Comparison of ENCODE assay signal across 8 cellular contexts in genomic region chr17:980406-981291, GRCh38. TPM values are rescaled to one million over a fixed set of nuclear protein-coding genes. Genes with fewer than 3 reads are reported as not detected.
DNase-seq lines count a peak whose midpoint lies in the region; ATAC-seq and TF ChIP-seq lines count a peak whose summit lies in the region.

No MANE protein-coding gene starts in this region.

- H3K36me3 Mint-ChIP-seq in activated CD4-positive, alpha-beta T cell treated with anti-CD3 and anti-CD28 coated beads for 36 hours (ENCODE audit: low read depth), result no peaks in the 10 kb centered on the region

- H3K9me3 ChIP-seq in colonic mucosa, result no peaks in the 10 kb centered on the region

- peak overlapping the region; percentile 29 for H3K27ac Mint-ChIP-seq in activated CD4-positive, alpha-beta T cell treated with anti-CD3 and anti-CD28 coated beads for 36 hours

- H3K4me1 ChIP-seq in colonic mucosa, result no peaks in the 10 kb centered on the region

- H3K9ac ChIP-seq in colonic mucosa (ENCODE audit: low read depth in 2 of 2, low read length in 2 of 2), result peak overlapping the region; percentile 13 to 19

- POLR2A ChIA-PET in activated CD4-positive, alpha-beta T cell treated with anti-CD3 and anti-CD28 coated beads for 36 hours (lab: Charles Lee), result interaction anchor here (0.6 to 2.2 kb wide), 6 partner anchors 16 to 569 kb away, joined by 3 to 11 read pairs (median 4); partner anchors contain the start of genes GLOD4, MRM3 and TIMM22

- H3K27ac ChIP-seq in colonic mucosa, result peak overlapping the region; percentile 47

- H3K36me3 ChIP-seq in colonic mucosa, result no peaks in the 10 kb centered on the region

- peaks cover 18% of the 10 kb centered on the region for H3K27me3 ChIP-seq in colonic mucosa

- H3K4me3 ChIP-seq in colonic mucosa, result peak overlapping the region; percentile 46

- H3K4me1 Mint-ChIP-seq in activated CD4-positive, alpha-beta T cell treated with anti-CD3 and anti-CD28 coated beads for 36 hours, result peaks cover 15% of the 10 kb centered on the region

- peaks cover 21% of the 10 kb centered on the region for H3K27me3 Mint-ChIP-seq in activated CD4-positive, alpha-beta T cell treated with anti-CD3 and anti-CD28 coated beads for 36 hours

- peak overlapping the region; percentile 67 for H3K4me3 Mint-ChIP-seq in activated CD4-positive, alpha-beta T cell treated with anti-CD3 and anti-CD28 coated beads for 36 hours

- CTCF ChIA-PET in activated CD4-positive, alpha-beta T cell treated with anti-CD3 and anti-CD28 coated beads for 36 hours (lab: Charles Lee), result interaction anchor here (0.6 to 3.0 kb wide), 29 partner anchors 10 to 1234 kb away, joined by 3 to 48 read pairs (median 4); partner anchors contain the start of genes GLOD4, MRM3 and TIMM22

- H3K9me3 Mint-ChIP-seq in activated CD4-positive, alpha-beta T cell treated with anti-CD3 and anti-CD28 coated beads for 36 hours (ENCODE audit: low read depth), result no peaks in the 10 kb centered on the region

- peak; percentile 59 for TF ChIP-seq CTCF in colonic mucosa (IDR thresholded peaks at IDR 0.05)

- DNase-seq in COLO829 (ENCODE audit: low spot score) (peak; percentile 63), NCI-H446 treated with DMSO at 0.1 percent for 48 hours (lab: John Stamatoyannopoulos, UW) (peak; percentile 65), colonic mucosa (peak; percentile 82), left colon (peak; percentile 77)
- DNase-seq in activated CD4-positive, alpha-beta T cell treated with anti-CD3 and anti-CD28 coated beads for 36 hours, result peak; percentile 87
- peak; percentile 80 for DNase-seq in stimulated activated CD4-positive, alpha-beta T cell treated with anti-CD3 and anti-CD28 coated beads, Interleukin-1b, Interleukin-23, amount 100 ng/mL, for 48 hours

- ATAC-seq in HG02981 (IDR thresholded peaks at IDR 0.05; ENCODE audit: unreplicated experiment) (peak; percentile 45), left colon (peak; percentile 72), GM18868 (IDR thresholded peaks at IDR 0.05; ENCODE audit: unreplicated experiment) (no peak)
- peak; percentile 82 for ATAC-seq in activated CD4-positive, alpha-beta T cell treated with anti-CD3 and anti-CD28 coated beads for 36 hours

- intact Hi-C loops in activated CD4-positive, alpha-beta T cell treated with anti-CD3 and anti-CD28 coated beads for 36 hours (cut with DNase I, micrococcal nuclease), result loop anchor here (1.0 to 5.0 kb wide), 5 partner anchors 16 to 838 kb away; partner anchors contain the start of gene TLCD3A (in 1 of the 2)
- intact Hi-C loops in colonic mucosa (cut with DNase I) (loop anchor here (2.0 kb wide), 1 partner anchor 186 kb away; no protein-coding TSS in a partner anchor), left colon (cut with DNase I, micrococcal nuclease) (loop anchor here (5.0 to 10.0 kb wide), 2 partner anchors 186 to 568 kb away; a partner anchor contains a TSS)

RNA-seq across cellular contexts. Expression of gene NXN, which starts 1.1 kb away (rescaled TPM):
- 1 to 10 TPM in 1 of 2 experiments, under 1 TPM in 1; 0.93 to 1.4 TPM for total RNA-seq in activated CD4-positive, alpha-beta T cell treated with anti-CD3 and anti-CD28 coated beads for 36 hours
- total RNA-seq in colonic mucosa (10 to 100 TPM in 1 of 2 donors, 1 to 10 TPM in 1; 2.6 to 16.3 TPM), left colon (10 to 100 TPM in 1 of 2 donors, 1 to 10 TPM in 1; 3.9 to 14.5 TPM)

RNA-seq across cellular contexts. Expression of gene TIMM22, which starts 16.3 kb away (rescaled TPM):
- 1 to 10 TPM; 9.4 to 9.8 TPM for total RNA-seq in activated CD4-positive, alpha-beta T cell treated with anti-CD3 and anti-CD28 coated beads for 36 hours
- total RNA-seq in colonic mucosa (10 to 100 TPM in 1 of 2 donors, 1 to 10 TPM in 1; 8.3 to 12.8 TPM), left colon (1 to 10 TPM; 8.2 to 9.0 TPM)
